Comparison of ENCODE assay signal across 35 cellular contexts in genomic region chr22:17583151-17583550, GRCh38. TPM values are rescaled to one million over a fixed set of nuclear protein-coding genes. Genes with fewer than 3 reads are reported as not detected.
"Had no signal": no experiment of that assay in that cellular context is flagged by ENCODE, and none has a peak within 500 bp of the region (broad histone marks: within the 10 kb centered on the region; RNA-seq: fewer than 3 reads in every experiment).

No MANE protein-coding gene starts in this region.

- H3K4me3 ChIP-seq: adrenal gland, body of pancreas, cardiac muscle cell, colonic mucosa, esophagus squamous epithelium, gastroesophageal sphincter had no signal

- H3K27me3 ChIP-seq: adrenal gland, body of pancreas, cardiac muscle cell, colonic mucosa had no signal

- DNase-seq: activated CD4-positive, alpha-beta memory T cell treated with anti-CD3 and anti-CD28 coated beads for 36 hours; activated CD4-positive, alpha-beta T cell treated with anti-CD3 and anti-CD28 coated beads for 36 hours; activated CD4-positive, alpha-beta T cell treated with anti-CD3 and anti-CD28 coated beads, Interleukin-2, amount 10 ng/mL, durations not matched to agents 24 days and 14 days; activated CD4-positive, CD25-positive, alpha-beta regulatory T cell; activated CD4-positive, CD25-positive, alpha-beta regulatory T cell treated with anti-CD3 and anti-CD28 coated beads, Interleukin-2, amount 50 U/mL, for 72 hours; activated CD8-positive, alpha-beta memory T cell treated with anti-CD3 and anti-CD28 coated beads, Interleukin-2, amount 10 ng/mL, durations not matched to agents 7 days and 5 days; activated CD8-positive, alpha-beta memory T cell treated with anti-CD3 and anti-CD28 coated beads, Interleukin-2, amount 50 U/mL, for 4 hours; activated CD8-positive, alpha-beta T cell treated with anti-CD3 and anti-CD28 coated beads, Interleukin-2, amount 10 ng/mL, durations not matched to agents 7 days and 5 days; activated effector memory CD4-positive, alpha-beta T cell treated with anti-CD3 and anti-CD28 coated beads, Interleukin-2, amount 50 U/mL, for 16 hours; activated naive CD4-positive, alpha-beta T cell treated with anti-CD3 and anti-CD28 coated beads for 36 hours; activated naive CD8-positive, alpha-beta T cell treated with anti-CD3 and anti-CD28 coated beads for 36 hours; activated naive CD8-positive, alpha-beta T cell treated with anti-CD3 and anti-CD28 coated beads, Interleukin-2, amount 50 U/mL, for 24 hours; activated T-cell treated with anti-CD3 and anti-CD28 coated beads, Interleukin-2, amount 50 U/mL, for 1 hour; activated T-cell treated with anti-CD3 and anti-CD28 coated beads, Interleukin-2, amount 50 U/mL, for 48 hours; adrenal gland; amygdala; body of pancreas; central memory CD4-positive, alpha-beta T cell; cerebellar nuclear complex; colonic mucosa; effector CD8-positive, alpha-beta T cell; esophagus squamous epithelium; foreskin melanocyte; T-helper 2 cell had no signal

- ATAC-seq: activated CD4-positive, alpha-beta T cell treated with anti-CD3 and anti-CD28 coated beads for 36 hours; activated CD8-positive, alpha-beta memory T cell treated with anti-CD3 and anti-CD28 coated beads, Interleukin-2, amount 10 ng/mL, durations not matched to agents 7 days and 5 days; activated CD8-positive, alpha-beta T cell treated with anti-CD3 and anti-CD28 coated beads, Interleukin-2, amount 10 ng/mL, durations not matched to agents 7 days and 5 days; activated naive CD8-positive, alpha-beta T cell treated with anti-CD3 and anti-CD28 coated beads, Interleukin-2, amount 50 U/mL, for 24 hours; body of pancreas; gastroesophageal sphincter had no signal

- H3K27ac ChIP-seq: adrenal gland, body of pancreas, cardiac muscle cell, colonic mucosa, epithelial cell of prostate, esophagus squamous epithelium, gastroesophageal sphincter had no signal

- H3K36me3 ChIP-seq: adrenal gland, cardiac muscle cell, colonic mucosa, esophagus squamous epithelium, gastroesophageal sphincter had no signal

- H3K4me1 ChIP-seq: adrenal gland, colonic mucosa, esophagus squamous epithelium had no signal

- H3K9me3 ChIP-seq: adrenal gland, body of pancreas, colonic mucosa, esophagus squamous epithelium, gastroesophageal sphincter had no signal

RNA-seq across cellular contexts. Expression of gene SLC25A18, which starts 19.9 kb away (rescaled TPM):
- total RNA-seq: activated CD4-positive, alpha-beta memory T cell treated with anti-CD3 and anti-CD28 coated beads for 36 hours; activated CD4-positive, alpha-beta T cell treated with anti-CD3 and anti-CD28 coated beads for 36 hours; activated CD4-positive, alpha-beta T cell treated with anti-CD3 and anti-CD28 coated beads, Interleukin-2, amount 10 ng/mL, durations not matched to agents 24 days and 14 days; activated CD8-positive, alpha-beta memory T cell treated with anti-CD3 and anti-CD28 coated beads for 36 hours; activated CD8-positive, alpha-beta memory T cell treated with anti-CD3 and anti-CD28 coated beads, Interleukin-2, amount 10 ng/mL, durations not matched to agents 7 days and 5 days; activated CD8-positive, alpha-beta T cell treated with anti-CD3 and anti-CD28 coated beads, Interleukin-2, amount 10 ng/mL, durations not matched to agents 7 days and 5 days; activated naive CD4-positive, alpha-beta T cell treated with anti-CD3 and anti-CD28 coated beads for 36 hours; activated naive CD8-positive, alpha-beta T cell treated with anti-CD3 and anti-CD28 coated beads for 36 hours; activated T-helper 1 cell treated with anti-CD3 and anti-CD28 coated beads, Interleukin-12 subunit alpha, Interleukin-12 subunit beta, Interleukin-2, Interleukin-4 antibody, amounts not matched to agents 30 ng/mL and 10 ng/mL and 1 ng/mL, durations not matched to agents 14 hours and 24 hours and 36 hours; activated T-helper 2 cell treated with anti-CD3 and anti-CD28 coated beads, Interferon-gamma antibody, Interleukin-2, Interleukin-4, amounts not matched to agents 10 μg/mL and 5 μg/mL and 100 μg/mL, durations not matched to agents 14 hours and 24 hours and 36 hours; colonic mucosa; dermis microvascular lymphatic vessel endothelial cell; endothelial cell of umbilical vein; fibroblast of lung; glomerular endothelial cell; T-helper 1 cell treated with Interleukin-12 subunit alpha and Interleukin-12 subunit beta and Interleukin-4 antibody, amounts not matched to agents 30 ng/mL and 1 ng/mL, for 36 hours had no signal
- polyA plus RNA-seq: endothelial cell of umbilical vein had no signal
